In genomic region chr16:48556210-48556912, GRCh38 we compare ENCODE assay signal across 11 cellular contexts. TPM values are rescaled to one million over a fixed set of nuclear protein-coding genes. Genes with fewer than 3 reads are reported as not detected.
DNase-seq lines count a peak whose midpoint lies in the region; ATAC-seq and TF ChIP-seq lines count a peak whose summit lies in the region.
"Had no signal": no experiment of that assay in that cellular context is flagged by ENCODE, and none has a peak within 500 bp of the region (broad histone marks: within the 10 kb centered on the region; RNA-seq: fewer than 3 reads in every experiment).

No MANE protein-coding gene starts in this region.

- no peak for TF ChIP-seq CTCF in omental fat pad (IDR thresholded peaks at IDR 0.05)

- H3K4me1 Mint-ChIP-seq in activated T-cell treated with anti-CD3 and anti-CD28 coated beads, Interleukin-2, amount 50 U/mL, for 72 hours (ENCODE audit: low read depth), result peaks cover 85% of the 10 kb centered on the region
- H3K4me1 Mint-ChIP-seq in effector memory CD8-positive, alpha-beta T cell (ENCODE audit: low read depth in 2 of 2), result peaks cover 52 to 61% of the 10 kb centered on the region in 2 donors
- peaks cover 91% of the 10 kb centered on the region for H3K4me1 Mint-ChIP-seq in stimulated activated naive CD8-positive, alpha-beta T cell treated with anti-CD3 and anti-CD28 coated beads, Interleukin-15, Interleukin-2, amounts not matched to agents 100 ng/mL and 50 ng/mL, for 24 hours (ENCODE audit: low read depth)

- H3K4me3 Mint-ChIP-seq in activated T-cell treated with anti-CD3 and anti-CD28 coated beads, Interleukin-2, amount 50 U/mL, for 72 hours, result peak overlapping the region; percentile 60 to 70
- H3K4me3 Mint-ChIP-seq in effector memory CD8-positive, alpha-beta T cell, result no peak overlapping the region
- H3K4me3 Mint-ChIP-seq in stimulated activated naive CD8-positive, alpha-beta T cell treated with anti-CD3 and anti-CD28 coated beads, Interleukin-15, Interleukin-2, amounts not matched to agents 100 ng/mL and 50 ng/mL, for 24 hours, result peak overlapping the region; percentile 60

- no peaks in the 10 kb centered on the region for H3K9me3 Mint-ChIP-seq in activated T-cell treated with anti-CD3 and anti-CD28 coated beads, Interleukin-2, amount 50 U/mL, for 72 hours
- no peaks in the 10 kb centered on the region for H3K9me3 Mint-ChIP-seq in effector memory CD8-positive, alpha-beta T cell
- H3K9me3 Mint-ChIP-seq in stimulated activated naive CD8-positive, alpha-beta T cell treated with anti-CD3 and anti-CD28 coated beads, Interleukin-15, Interleukin-2, amounts not matched to agents 100 ng/mL and 50 ng/mL, for 24 hours, result no peaks in the 10 kb centered on the region

- no peak for DNase-seq in activated T-cell treated with anti-CD3 and anti-CD28 coated beads, Interleukin-2, amount 50 U/mL, for 72 hours
- no peak for DNase-seq in activated T-cell treated with anti-CD3 and anti-CD28 coated beads, Interleukin-2, amount 50 U/mL, for 48 hours
- no peak for DNase-seq in effector memory CD8-positive, alpha-beta T cell
- DNase-seq in NK-92 (lab: John Stamatoyannopoulos, UW; ENCODE audit: unreplicated experiment) (no peak), NCI-H1436 (lab: John Stamatoyannopoulos, UW) (no peak), omental fat pad (ENCODE audit: low spot score) (no peak)
- DNase-seq: ovary, SHP77 treated with DMSO at 0.1 percent for 48 hours, thyroid gland had no signal

- peak; percentile 37 to 55 for ATAC-seq in activated T-cell treated with anti-CD3 and anti-CD28 coated beads, Interleukin-2, amount 50 U/mL, for 72 hours (replicated peaks in 1 of 2)
- ATAC-seq in HG02870 (IDR thresholded peaks at IDR 0.05; ENCODE audit: unreplicated experiment), result peak; percentile 23
- no peak for ATAC-seq in effector memory CD8-positive, alpha-beta T cell (replicated peaks)
- ATAC-seq in omental fat pad (ENCODE audit: low FRiP score), result no peak

- H3K36me3 Mint-ChIP-seq in activated T-cell treated with anti-CD3 and anti-CD28 coated beads, Interleukin-2, amount 50 U/mL, for 72 hours (ENCODE audit: insufficient read depth in 2 of 2), result peaks cover 6 to 18% of the 10 kb centered on the region in 2 donors
- peaks cover 32% of the 10 kb centered on the region for H3K36me3 Mint-ChIP-seq in effector memory CD8-positive, alpha-beta T cell (ENCODE audit: insufficient read depth)
- peaks cover 62% of the 10 kb centered on the region for H3K36me3 Mint-ChIP-seq in stimulated activated naive CD8-positive, alpha-beta T cell treated with anti-CD3 and anti-CD28 coated beads, Interleukin-15, Interleukin-2, amounts not matched to agents 100 ng/mL and 50 ng/mL, for 24 hours (ENCODE audit: low read depth)

- no peaks in the 10 kb centered on the region for H3K27me3 Mint-ChIP-seq in activated T-cell treated with anti-CD3 and anti-CD28 coated beads, Interleukin-2, amount 50 U/mL, for 72 hours (ENCODE audit: low read depth)
- no peaks in the 10 kb centered on the region for H3K27me3 Mint-ChIP-seq in effector memory CD8-positive, alpha-beta T cell
- no peaks in the 10 kb centered on the region for H3K27me3 Mint-ChIP-seq in stimulated activated naive CD8-positive, alpha-beta T cell treated with anti-CD3 and anti-CD28 coated beads, Interleukin-15, Interleukin-2, amounts not matched to agents 100 ng/mL and 50 ng/mL, for 24 hours

- H3K27ac Mint-ChIP-seq in activated T-cell treated with anti-CD3 and anti-CD28 coated beads, Interleukin-2, amount 50 U/mL, for 72 hours, result peak overlapping the region; percentile 94
- H3K27ac Mint-ChIP-seq in effector memory CD8-positive, alpha-beta T cell, result peak overlapping the region; percentile 39 to 79
- peak overlapping the region; percentile 98 for H3K27ac Mint-ChIP-seq in stimulated activated naive CD8-positive, alpha-beta T cell treated with anti-CD3 and anti-CD28 coated beads, Interleukin-15, Interleukin-2, amounts not matched to agents 100 ng/mL and 50 ng/mL, for 24 hours

RNA-seq across cellular contexts. Expression of gene N4BP1, which starts 53.6 kb away (rescaled TPM):
- total RNA-seq in activated T-cell treated with anti-CD3 and anti-CD28 coated beads, Interleukin-2, amount 50 U/mL, for 72 hours, result 10 to 100 TPM; 59.0 to 60.7 TPM
- 10 to 100 TPM; 19.8 to 44.8 (median 28.2) TPM for total RNA-seq in omental fat pad

Comparison
In these comparisons a context has a peak if more than half of its experiments do, and no peak if none do; other contexts are left out.
1. ATAC-seq: peak in activated T-cell treated with anti-CD3 and anti-CD28 coated beads, Interleukin-2, amount 50 U/mL, for 72 hours (2 of 2) and HG02870 (single experiment); none in effector memory CD8-positive, alpha-beta T cell (single experiment) and omental fat pad (single experiment).
2. H3K4me3 Mint-ChIP-seq: peak in activated T-cell treated with anti-CD3 and anti-CD28 coated beads, Interleukin-2, amount 50 U/mL, for 72 hours (2 of 2) and stimulated activated naive CD8-positive, alpha-beta T cell treated with anti-CD3 and anti-CD28 coated beads, Interleukin-15, Interleukin-2, amounts not matched to agents 100 ng/mL and 50 ng/mL, for 24 hours (single experiment); none in effector memory CD8-positive, alpha-beta T cell (0 of 2).
3. Peak in every context shown above with its lines, with median percentiles within 50 percentile points of each other: H3K27ac Mint-ChIP-seq.